In the genomic region with DNA sequence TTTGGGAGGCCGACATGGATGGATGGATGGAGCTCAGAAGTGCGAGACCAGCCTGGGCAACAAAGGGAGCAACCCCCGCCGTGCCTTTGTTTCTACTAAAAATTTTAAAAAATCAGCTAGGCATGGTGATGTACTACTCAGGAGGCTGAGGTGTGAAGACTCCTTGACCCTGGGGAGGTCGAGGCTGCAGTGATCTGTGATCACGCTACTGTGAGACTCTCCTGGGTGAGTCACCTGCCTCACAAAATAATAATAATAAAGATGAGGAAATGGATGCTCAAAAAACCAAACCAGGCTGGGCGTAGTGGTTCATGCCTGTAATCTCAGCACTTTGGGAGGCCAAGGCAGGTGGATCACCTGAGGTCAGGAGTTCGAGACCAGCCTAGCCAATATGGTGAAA, we compare ENCODE assay signal across 1 cellular context.
TF ChIP-seq lines count a peak whose summit lies in the region.

No MANE protein-coding gene starts in this region.

TF ChIP-seq in A549, 52 proteins besides CTCF, POLR2A, EP300 and RAD21 (continued from another document):
- TF ChIP-seq, protein P1, sequence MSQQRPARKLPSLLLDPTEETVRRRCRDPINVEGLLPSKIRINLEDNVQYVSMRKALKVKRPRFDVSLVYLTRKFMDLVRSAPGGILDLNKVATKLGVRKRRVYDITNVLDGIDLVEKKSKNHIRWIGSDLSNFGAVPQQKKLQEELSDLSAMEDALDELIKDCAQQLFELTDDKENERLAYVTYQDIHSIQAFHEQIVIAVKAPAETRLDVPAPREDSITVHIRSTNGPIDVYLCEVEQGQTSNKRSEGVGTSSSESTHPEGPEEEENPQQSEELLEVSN (IDR thresholded peaks at IDR 0.05; ENCODE audit: borderline replicate concordance, low read depth): no peak
- TF ChIP-seq PHF8 (IDR thresholded peaks at IDR 0.05; ENCODE audit: borderline replicate concordance, low read depth) (no peak), CEBPB (IDR thresholded peaks at IDR 0.05) (no peak), FOSB (CRISPR knock-in tag; IDR thresholded peaks at IDR 0.05) (no peak), HEYL (CRISPR knock-in tag; IDR thresholded peaks at IDR 0.05) (no peak), TFCP2L1 (CRISPR knock-in tag; IDR thresholded peaks at IDR 0.05) (no peak), CHD4 (IDR thresholded peaks at IDR 0.05; ENCODE audit: borderline replicate concordance) (no peak), SREBF2 (IDR thresholded peaks at IDR 0.05) (no peak)
- TF ChIP-seq, protein P2, sequence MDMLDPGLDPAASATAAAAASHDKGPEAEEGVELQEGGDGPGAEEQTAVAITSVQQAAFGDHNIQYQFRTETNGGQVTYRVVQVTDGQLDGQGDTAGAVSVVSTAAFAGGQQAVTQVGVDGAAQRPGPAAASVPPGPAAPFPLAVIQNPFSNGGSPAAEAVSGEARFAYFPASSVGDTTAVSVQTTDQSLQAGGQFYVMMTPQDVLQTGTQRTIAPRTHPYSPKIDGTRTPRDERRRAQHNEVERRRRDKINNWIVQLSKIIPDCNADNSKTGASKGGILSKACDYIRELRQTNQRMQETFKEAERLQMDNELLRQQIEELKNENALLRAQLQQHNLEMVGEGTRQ (IDR thresholded peaks at IDR 0.05): no peak
- TF ChIP-seq, protein P3, sequence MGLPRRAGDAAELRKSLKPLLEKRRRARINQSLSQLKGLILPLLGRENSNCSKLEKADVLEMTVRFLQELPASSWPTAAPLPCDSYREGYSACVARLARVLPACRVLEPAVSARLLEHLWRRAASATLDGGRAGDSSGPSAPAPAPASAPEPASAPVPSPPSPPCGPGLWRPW (IDR thresholded peaks at IDR 0.05): no peak
